ENCODE assay signal across 31 cellular contexts in genomic region chr5:118596255-118596654, GRCh38.
"Had no signal": no experiment of that assay in that cellular context is flagged by ENCODE, and none has a peak within 500 bp of the region (broad histone marks: within the 10 kb centered on the region; RNA-seq: fewer than 3 reads in every experiment).

No MANE protein-coding gene starts in this region.

- H3K4me1 Mint-ChIP-seq: activated CD4-positive, alpha-beta T cell treated with anti-CD3 and anti-CD28 coated beads for 36 hours; central memory CD8-positive, alpha-beta T cell; stimulated activated memory B cell treated with anti-CD40 and anti-IgM and Interleukin-4, amounts not matched to agents 10 μg/mL and 1 μg/mL and 100 μg/mL, for 72 hours had no signal

- H3K27me3 ChIP-seq: adrenal gland, ascending aorta, esophagus muscularis mucosa, gastroesophageal sphincter, heart left ventricle, sigmoid colon, stomach, transverse colon had no signal

- ATAC-seq: activated CD4-positive, alpha-beta T cell treated with anti-CD3 and anti-CD28 coated beads for 36 hours; effector memory CD8-positive, alpha-beta T cell; gastroesophageal sphincter; heart left ventricle; left cardiac atrium; mucosa of descending colon; stimulated activated memory B cell treated with anti-CD40 and anti-IgM and Interleukin-4, amounts not matched to agents 10 μg/mL and 1 μg/mL and 100 μg/mL, for 72 hours; WTC11 had no signal

- FAIRE-seq: colon, endothelial cell of umbilical vein, urothelium cell line had no signal

- H3K27ac Mint-ChIP-seq: activated CD4-positive, alpha-beta T cell treated with anti-CD3 and anti-CD28 coated beads for 36 hours; activated naive CD8-positive, alpha-beta T cell; activated T-helper 2 cell treated with anti-CD3 and anti-CD28 coated beads, Interferon-gamma antibody, Interleukin-2, Interleukin-4, amounts not matched to agents 10 μg/mL and 5 μg/mL and 100 μg/mL, durations not matched to agents 14 hours and 24 hours and 36 hours; effector memory CD8-positive, alpha-beta T cell; nephron progenitor cell; stimulated activated memory B cell treated with anti-CD40 and anti-IgM and Interleukin-4, amounts not matched to agents 10 μg/mL and 1 μg/mL and 100 μg/mL, for 72 hours; WTC11 had no signal

- H3K4me3 ChIP-seq: adrenal gland, ascending aorta, esophagus muscularis mucosa, gastroesophageal sphincter, heart left ventricle, mucosa of descending colon, sigmoid colon, smooth muscle cell, stomach, transverse colon had no signal

- H3K27ac ChIP-seq: adrenal gland, ascending aorta, esophagus muscularis mucosa, gastroesophageal sphincter, heart left ventricle, parathyroid adenoma, sigmoid colon, stomach, transverse colon had no signal

- H3K27me3 Mint-ChIP-seq: activated naive CD8-positive, alpha-beta T cell; central memory CD8-positive, alpha-beta T cell; effector memory CD8-positive, alpha-beta T cell; stimulated activated memory B cell treated with anti-CD40 and anti-IgM and Interleukin-4, amounts not matched to agents 10 μg/mL and 1 μg/mL and 100 μg/mL, for 72 hours had no signal

- H3K9me3 ChIP-seq: adrenal gland, ascending aorta, esophagus muscularis mucosa, gastroesophageal sphincter, mucosa of descending colon, stomach, transverse colon had no signal

- H3K4me1 ChIP-seq: adrenal gland, ascending aorta, esophagus muscularis mucosa, gastroesophageal sphincter, parathyroid adenoma, sigmoid colon, stomach, transverse colon had no signal

- H3K36me3 Mint-ChIP-seq: activated naive CD8-positive, alpha-beta T cell; stimulated activated memory B cell treated with anti-CD40 and anti-IgM and Interleukin-4, amounts not matched to agents 10 μg/mL and 1 μg/mL and 100 μg/mL, for 72 hours; WTC11 had no signal

- H3K4me3 Mint-ChIP-seq: activated CD4-positive, alpha-beta T cell treated with anti-CD3 and anti-CD28 coated beads for 36 hours; activated naive CD8-positive, alpha-beta T cell; activated T-cell treated with anti-CD3 and anti-CD28 coated beads, Interleukin-2, amount 50 U/mL, for 4 hours; central memory CD8-positive, alpha-beta T cell; effector memory CD8-positive, alpha-beta T cell; nephron progenitor cell; stimulated activated memory B cell treated with anti-CD40 and anti-IgM and Interleukin-4, amounts not matched to agents 10 μg/mL and 1 μg/mL and 100 μg/mL, for 72 hours; WTC11 had no signal

- DNase-seq: activated CD4-positive, alpha-beta T cell treated with anti-CD3 and anti-CD28 coated beads for 36 hours; activated CD4-positive, alpha-beta T cell treated with anti-CD3 and anti-CD28 coated beads, Interleukin-2, amount 50 U/mL, for 48 hours; activated CD8-positive, alpha-beta memory T cell treated with anti-CD3 and anti-CD28 coated beads, Interleukin-2, amount 50 U/mL, for 48 hours; activated naive CD4-positive, alpha-beta T cell; activated T-cell treated with anti-CD3 and anti-CD28 coated beads, Interleukin-2, amount 50 U/mL, for 4 hours; adrenal gland; effector memory CD8-positive, alpha-beta T cell; heart left ventricle; islet precursor cell; left cardiac atrium; mesenchymal stem cell; mucosa of descending colon; nephron progenitor cell; sigmoid colon; stimulated activated CD4-positive, alpha-beta T cell treated with anti-CD3 and anti-CD28 coated beads, Interleukin-15, amount 100 ng/mL, for 24 hours; stomach; T-helper 9 cell; transverse colon had no signal

- H3K9me3 Mint-ChIP-seq: activated T-cell treated with anti-CD3 and anti-CD28 coated beads, Interleukin-2, amount 50 U/mL, for 4 hours; activated T-helper 2 cell treated with anti-CD3 and anti-CD28 coated beads, Interferon-gamma antibody, Interleukin-2, Interleukin-4, amounts not matched to agents 10 μg/mL and 5 μg/mL and 100 μg/mL, durations not matched to agents 14 hours and 24 hours and 36 hours; effector memory CD8-positive, alpha-beta T cell; nephron progenitor cell; stimulated activated memory B cell treated with anti-CD40 and anti-IgM and Interleukin-4, amounts not matched to agents 10 μg/mL and 1 μg/mL and 100 μg/mL, for 72 hours; WTC11 had no signal

- H3K36me3 ChIP-seq: adrenal gland, ascending aorta, esophagus muscularis mucosa, gastroesophageal sphincter, heart left ventricle, sigmoid colon, stomach, transverse colon had no signal
